ENCODE assay signal across 22 cellular contexts in genomic region chr11:66158156-66158555, GRCh38.
DNase-seq lines count a peak whose midpoint lies in the region; ATAC-seq, FAIRE-seq and TF ChIP-seq lines count a peak whose summit lies in the region.
"Had no signal": no experiment of that assay in that cellular context is flagged by ENCODE, and none has a peak within 500 bp of the region (broad histone marks: within the 10 kb centered on the region; RNA-seq: fewer than 3 reads in every experiment).

No MANE protein-coding gene starts in this region.

- peaks cover 3% of the 10 kb centered on the region for H3K79me2 ChIP-seq in astrocyte (ENCODE audit: insufficient read depth, low read length)

- no peak for FAIRE-seq in astrocyte (lab: Jason Lieb, UNC)

- H3K4me3 ChIP-seq in astrocyte (ENCODE audit: insufficient read depth, low read depth, low read length): no peak overlapping the region
- H3K4me3 ChIP-seq in naive thymus-derived CD4-positive, alpha-beta T cell (ENCODE audit: low read length): no peak overlapping the region
- H3K4me3 ChIP-seq in heart right ventricle: no peak overlapping the region
- no peak overlapping the region for H3K4me3 ChIP-seq in body of pancreas
- H3K4me3 ChIP-seq in dorsolateral prefrontal cortex: no peak overlapping the region
- H3K4me3 ChIP-seq: PC-9 had no signal

- H3K4me1 ChIP-seq in astrocyte (ENCODE audit: insufficient read depth, low read length) (no peaks in the 10 kb centered on the region), heart right ventricle (peaks cover 0 to 23% (median 3%) of the 10 kb centered on the region in 9 donors), body of pancreas (no peaks in the 10 kb centered on the region)
- H3K4me1 ChIP-seq in naive thymus-derived CD4-positive, alpha-beta T cell (ENCODE audit: control insufficient read depth in 2 of 2, insufficient read depth in 2 of 2, low read length in 2 of 2): peaks cover 0 to 8% of the 10 kb centered on the region in 2 donors

- H3K36me3 ChIP-seq in astrocyte (ENCODE audit: insufficient read depth, low read length) (no peaks in the 10 kb centered on the region), heart right ventricle (no peaks in the 10 kb centered on the region), body of pancreas (replicated peaks in 1 of 2; ENCODE audit: insufficient read depth in 1 of 2, low read depth in 2 of 2) (no peaks in the 10 kb centered on the region)
- no peaks in the 10 kb centered on the region for H3K36me3 ChIP-seq in naive thymus-derived CD4-positive, alpha-beta T cell (ENCODE audit: control insufficient read depth in 2 of 3, insufficient read depth in 3 of 3, low read length in 3 of 3)

- no peak overlapping the region for H3K9ac ChIP-seq in astrocyte (ENCODE audit: low read length)

- no peaks in the 10 kb centered on the region for H3K9me3 Mint-ChIP-seq in activated CD4-positive, alpha-beta T cell treated with anti-CD3 and anti-CD28 coated beads for 36 hours (ENCODE audit: low read depth)
- H3K9me3 Mint-ChIP-seq in CD4-positive, alpha-beta T cell: no peaks in the 10 kb centered on the region
- H3K9me3 Mint-ChIP-seq in astrocyte (ENCODE audit: unreplicated experiment): no peaks in the 10 kb centered on the region
- H3K9me3 Mint-ChIP-seq in naive thymus-derived CD4-positive, alpha-beta T cell: no peaks in the 10 kb centered on the region
- H3K9me3 Mint-ChIP-seq: CD14-positive monocyte had no signal

- no peaks in the 10 kb centered on the region for H3K27me3 ChIP-seq in CD4-positive, alpha-beta T cell (ENCODE audit: control insufficient read depth, insufficient read depth, low read length)
- no peaks in the 10 kb centered on the region for H3K27me3 ChIP-seq in astrocyte (ENCODE audit: insufficient read depth, low read length)
- no peaks in the 10 kb centered on the region for H3K27me3 ChIP-seq in naive thymus-derived CD4-positive, alpha-beta T cell (ENCODE audit: control insufficient read depth in 2 of 2, insufficient read depth in 2 of 2, low read length in 2 of 2)
- H3K27me3 ChIP-seq in heart right ventricle: no peaks in the 10 kb centered on the region
- no peaks in the 10 kb centered on the region for H3K27me3 ChIP-seq in body of pancreas
- H3K27me3 ChIP-seq in dorsolateral prefrontal cortex: no peaks in the 10 kb centered on the region

- H2AFZ ChIP-seq in astrocyte (ENCODE audit: low read depth, low read length): no peak overlapping the region
- H2AFZ ChIP-seq: PC-9 had no signal

- no peak overlapping the region for H3K4me2 ChIP-seq in astrocyte (ENCODE audit: low read length)
- H3K4me2 ChIP-seq: PC-9 had no signal

- no peak overlapping the region for H3K4me3 Mint-ChIP-seq in activated CD4-positive, alpha-beta T cell treated with anti-CD3 and anti-CD28 coated beads for 36 hours
- H3K4me3 Mint-ChIP-seq in CD4-positive, alpha-beta T cell: no peak overlapping the region
- peak overlapping the region; percentile 28 for H3K4me3 Mint-ChIP-seq in astrocyte (ENCODE audit: unreplicated experiment)
- H3K4me3 Mint-ChIP-seq in naive thymus-derived CD4-positive, alpha-beta T cell: no peak overlapping the region
- H3K4me3 Mint-ChIP-seq: CD14-positive monocyte had no signal

- no peak overlapping the region for H3K27ac ChIP-seq in CD4-positive, alpha-beta T cell (ENCODE audit: low read depth, low read length)
- H3K27ac ChIP-seq in astrocyte (ENCODE audit: low read depth, low read length) (no peak overlapping the region), heart right ventricle (no peak overlapping the region), body of pancreas (no peak overlapping the region), dorsolateral prefrontal cortex (no peak overlapping the region)
- no peak overlapping the region for H3K27ac ChIP-seq in naive thymus-derived CD4-positive, alpha-beta T cell (ENCODE audit: low read depth, low read length)
- H3K27ac ChIP-seq: 22Rv1, RWPE1 had no signal

- H3K27me3 Mint-ChIP-seq in activated CD4-positive, alpha-beta T cell treated with anti-CD3 and anti-CD28 coated beads for 36 hours: no peaks in the 10 kb centered on the region
- no peaks in the 10 kb centered on the region for H3K27me3 Mint-ChIP-seq in CD4-positive, alpha-beta T cell
- no peaks in the 10 kb centered on the region for H3K27me3 Mint-ChIP-seq in astrocyte (ENCODE audit: low read depth, unreplicated experiment)
- H3K27me3 Mint-ChIP-seq in naive thymus-derived CD4-positive, alpha-beta T cell: no peaks in the 10 kb centered on the region

- TF ChIP-seq CTCF in CD4-positive, alpha-beta T cell (IDR thresholded peaks at IDR 0.05): no peak
- TF ChIP-seq CTCF in astrocyte (IDR thresholded peaks at IDR 0.05; ENCODE audit: insufficient read depth, low read depth, low read length) (no peak), heart right ventricle (IDR thresholded peaks at IDR 0.05) (no peak), body of pancreas (IDR thresholded peaks at IDR 0.05) (no peak), dorsolateral prefrontal cortex (IDR thresholded peaks at IDR 0.05 in 54 of 56, conservative IDR thresholded peaks at IDR 0.05 in 2 of 56; ENCODE audit: low read depth in 1 of 56, partially characterized antibody in 56 of 56) (no peak)

- H3K9me3 ChIP-seq in CD4-positive, alpha-beta T cell (ENCODE audit: control insufficient read depth, low read length): no peaks in the 10 kb centered on the region
- H3K9me3 ChIP-seq in astrocyte (ENCODE audit: insufficient read depth, low read depth, low read length) (no peaks in the 10 kb centered on the region), heart right ventricle (no peaks in the 10 kb centered on the region), body of pancreas (no peaks in the 10 kb centered on the region)
- no peaks in the 10 kb centered on the region for H3K9me3 ChIP-seq in naive thymus-derived CD4-positive, alpha-beta T cell (ENCODE audit: control insufficient read depth in 2 of 3, low read length in 3 of 3)

- H3K27ac Mint-ChIP-seq in activated CD4-positive, alpha-beta T cell treated with anti-CD3 and anti-CD28 coated beads for 36 hours: peak overlapping the region; percentile 29
- peak overlapping the region; percentile 40 for H3K27ac Mint-ChIP-seq in CD4-positive, alpha-beta T cell
- H3K27ac Mint-ChIP-seq in astrocyte (ENCODE audit: unreplicated experiment): no peak overlapping the region
- H3K27ac Mint-ChIP-seq in naive thymus-derived CD4-positive, alpha-beta T cell: peak overlapping the region in 6 of 9 donors; percentile 32 to 86 (median 54)
- H3K27ac Mint-ChIP-seq: CD14-positive monocyte had no signal

- peaks cover 38% of the 10 kb centered on the region for H4K20me1 ChIP-seq in astrocyte (ENCODE audit: insufficient read depth, low read length)

- no peak for DNase-seq in activated CD4-positive, alpha-beta T cell treated with anti-CD3 and anti-CD28 coated beads for 36 hours
- DNase-seq in activated CD4-positive, alpha-beta T cell treated with anti-CD3 and anti-CD28 coated beads, Interleukin-2, amount 50 U/mL, for 4 hours: no peak
- DNase-seq in CD4-positive, alpha-beta T cell: no peak
- DNase-seq in astrocyte (ENCODE audit: low read depth): no peak
- DNase-seq in naive thymus-derived CD4-positive, alpha-beta T cell: no peak
- DNase-seq in heart right ventricle: no peak
- no peak for DNase-seq in body of pancreas
- DNase-seq in dorsolateral prefrontal cortex: no peak
- DNase-seq: AML-193, GF-D8, GOT3, MM.1S, NCI-H1092, NCI-H1436 treated with DMSO at 0.1 percent for 48 hours, NCI-H2029, NCI-H345, NCI-H526, PC-9 had no signal

- ATAC-seq in activated CD4-positive, alpha-beta T cell treated with anti-CD3 and anti-CD28 coated beads for 36 hours: no peak
- ATAC-seq in CD4-positive, alpha-beta T cell (ENCODE audit: poor library complexity): no peak
- no peak for ATAC-seq in naive thymus-derived CD4-positive, alpha-beta T cell
- ATAC-seq in heart right ventricle (no peak), body of pancreas (no peak)
- ATAC-seq: HCT116 had no signal

- CTCF ChIA-PET in activated CD4-positive, alpha-beta T cell treated with anti-CD3 and anti-CD28 coated beads for 36 hours (lab: Charles Lee): interaction anchor here (0.6 kb wide), 2 partner anchors 17 to 25 kb away, joined by 3 read pairs; no protein-coding TSS in a partner anchor
- CTCF ChIA-PET in CD4-positive, alpha-beta T cell (lab: Charles Lee): interaction anchor here (0.7 kb wide), 1 partner anchor 57 kb away, joined by 3 read pairs; no protein-coding TSS in a partner anchor
- CTCF ChIA-PET in naive thymus-derived CD4-positive, alpha-beta T cell (lab: Charles Lee): no interaction called here

- no peaks in the 10 kb centered on the region for H3K36me3 Mint-ChIP-seq in activated CD4-positive, alpha-beta T cell treated with anti-CD3 and anti-CD28 coated beads for 36 hours (ENCODE audit: low read depth)
- H3K36me3 Mint-ChIP-seq in CD4-positive, alpha-beta T cell (ENCODE audit: low read depth): peaks cover 11% of the 10 kb centered on the region
- no peaks in the 10 kb centered on the region for H3K36me3 Mint-ChIP-seq in astrocyte (ENCODE audit: low read depth, unreplicated experiment)
- peaks cover 0 to 4% (median 0%) of the 10 kb centered on the region in 5 donors for H3K36me3 Mint-ChIP-seq in naive thymus-derived CD4-positive, alpha-beta T cell

- intact Hi-C loops in activated CD4-positive, alpha-beta T cell treated with anti-CD3 and anti-CD28 coated beads for 36 hours (cut with DNase I, micrococcal nuclease): no loop called here
- intact Hi-C loops in CD4-positive, alpha-beta T cell (cut with DNase I, micrococcal nuclease): no loop called here
- intact Hi-C loops in naive thymus-derived CD4-positive, alpha-beta T cell (cut with micrococcal nuclease): no loop called here
- intact Hi-C loops in heart right ventricle (cut with DNase I): no loop called here
- intact Hi-C loops in body of pancreas (cut with DNase I): no loop called here
- intact Hi-C loops in dorsolateral prefrontal cortex (cut with DNase I): no loop called here

- TF ChIP-seq POLR2A in body of pancreas (IDR thresholded peaks at IDR 0.05): no peak

- H3K4me1 Mint-ChIP-seq in activated CD4-positive, alpha-beta T cell treated with anti-CD3 and anti-CD28 coated beads for 36 hours: peaks cover 44% of the 10 kb centered on the region
- H3K4me1 Mint-ChIP-seq in CD4-positive, alpha-beta T cell (ENCODE audit: low read depth): peaks cover 62% of the 10 kb centered on the region
- peaks cover 8% of the 10 kb centered on the region for H3K4me1 Mint-ChIP-seq in astrocyte (ENCODE audit: low read depth, unreplicated experiment)
- H3K4me1 Mint-ChIP-seq in naive thymus-derived CD4-positive, alpha-beta T cell: peaks cover 21 to 80% (median 64%) of the 10 kb centered on the region in 7 donors

- 90% methylated on average over 5 of the region's 5 CpGs for WGBS in heart right ventricle, 2 donors
- WGBS in body of pancreas, 2 donors: 89 to 90% methylated on average over 5 of the region's 5 CpGs

- POLR2A ChIA-PET in activated CD4-positive, alpha-beta T cell treated with anti-CD3 and anti-CD28 coated beads for 36 hours (lab: Charles Lee): no interaction called here
- POLR2A ChIA-PET in CD4-positive, alpha-beta T cell (lab: Charles Lee): no interaction called here
- POLR2A ChIA-PET in naive thymus-derived CD4-positive, alpha-beta T cell (lab: Charles Lee): no interaction called here
